Comparison of ENCODE assay signal across 9 cellular contexts in the genomic region with DNA sequence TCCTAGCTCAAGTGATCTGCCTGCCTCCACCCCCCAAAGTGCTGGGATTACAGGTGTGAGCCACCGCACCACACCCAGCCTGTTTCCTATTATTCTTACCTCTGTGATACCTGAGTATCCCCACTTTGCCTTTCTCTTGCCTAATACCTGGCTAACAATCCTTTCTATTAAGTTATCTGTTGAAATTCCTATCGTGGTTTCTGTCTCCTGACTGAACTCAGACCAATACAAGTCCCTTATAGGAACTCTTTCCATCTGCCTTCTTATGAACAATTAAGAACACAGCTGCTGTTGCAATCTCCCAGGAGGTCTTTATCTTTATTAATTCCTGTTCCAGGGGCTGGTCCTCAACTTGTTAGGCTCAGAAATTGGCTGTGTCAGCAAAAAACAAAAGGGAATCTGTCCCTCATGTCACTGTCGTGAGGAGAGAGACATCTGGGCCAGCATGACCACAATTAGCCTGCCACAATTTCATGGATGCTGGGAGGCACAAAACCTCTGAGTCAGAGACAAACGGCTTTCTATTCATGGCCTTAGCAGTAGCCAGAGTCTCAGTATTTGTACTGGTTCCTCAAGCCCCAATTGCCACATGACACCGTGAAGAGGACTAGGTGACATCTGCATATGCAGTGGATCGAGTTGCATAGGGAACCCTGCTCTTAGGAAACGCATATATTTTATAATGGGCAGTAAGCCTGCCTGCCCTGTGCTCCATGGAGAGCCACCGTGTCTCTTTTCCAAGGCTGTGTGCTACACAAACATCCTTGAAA. TPM values are rescaled to one million over a fixed set of nuclear protein-coding genes. Genes with fewer than 3 reads are reported as not detected.
DNase-seq lines count a peak whose midpoint lies in the region; ATAC-seq and TF ChIP-seq lines count a peak whose summit lies in the region.
"Had no signal": no experiment of that assay in that cellular context is flagged by ENCODE, and none has a peak within 500 bp of the region (broad histone marks: within the 10 kb centered on the region; RNA-seq: fewer than 3 reads in every experiment).

No MANE protein-coding gene starts in this region.

- TF ChIP-seq CTCF in HFFc6 (IDR thresholded peaks at IDR 0.05) (no peak), endodermal cell (conservative IDR thresholded peaks at IDR 0.05) (no peak), psoas muscle (IDR thresholded peaks at IDR 0.05) (no peak), Calu3 (IDR thresholded peaks at IDR 0.05; ENCODE audit: unreplicated experiment) (no peak)

- H3K4me1 Mint-ChIP-seq in HFFc6 (ENCODE audit: low read depth): peaks cover 67% of the 10 kb centered on the region
- peaks cover 28% of the 10 kb centered on the region for H3K4me1 Mint-ChIP-seq in endodermal cell
- H3K4me1 Mint-ChIP-seq in Calu3 (ENCODE audit: low read depth, unreplicated experiment): no peaks in the 10 kb centered on the region
- H3K4me1 Mint-ChIP-seq: central memory CD8-positive, alpha-beta T cell had no signal

- CTCF ChIA-PET in Calu3 (lab: Charles Lee): no interaction called here

- H3K9me3 Mint-ChIP-seq in HFFc6: no peaks in the 10 kb centered on the region
- no peaks in the 10 kb centered on the region for H3K9me3 Mint-ChIP-seq in endodermal cell
- H3K9me3 Mint-ChIP-seq in Calu3 (ENCODE audit: low read depth, unreplicated experiment): no peaks in the 10 kb centered on the region
- H3K9me3 Mint-ChIP-seq: central memory CD8-positive, alpha-beta T cell had no signal

- H3K27ac ChIP-seq in endodermal cell (ENCODE audit: low read depth, low read length) (peak overlapping the region; percentile 81), psoas muscle (peak overlapping the region; percentile 75)

- H3K27me3 ChIP-seq in endodermal cell (ENCODE audit: control insufficient read depth, insufficient read depth, low read length, poor library complexity, severe bottlenecking) (peaks cover 3% of the 10 kb centered on the region), psoas muscle (ENCODE audit: insufficient read depth in 3 of 3, low read length in 2 of 3) (no peaks in the 10 kb centered on the region)

- DNase-seq in HFFc6 (peak; percentile 49), NOMO-1 treated with DMSO at 0.1 percent for 48 hours (lab: John Stamatoyannopoulos, UW; ENCODE audit: unreplicated experiment) (peak; percentile 20), endodermal cell (peak; percentile 51), psoas muscle (peak in 1 of 2 donors; percentile 56), Calu3 (no peak), SK-N-DZ (ENCODE audit: low spot score) (no peak)

- H3K4me3 Mint-ChIP-seq in HFFc6 (no peak overlapping the region; the same call in 1 of the 2 replicates), endodermal cell (no peak overlapping the region), Calu3 (ENCODE audit: low read depth, unreplicated experiment) (no peak overlapping the region)
- H3K4me3 Mint-ChIP-seq: central memory CD8-positive, alpha-beta T cell had no signal

- H3K27me3 Mint-ChIP-seq in HFFc6 (ENCODE audit: insufficient read depth): no peaks in the 10 kb centered on the region
- no peaks in the 10 kb centered on the region for H3K27me3 Mint-ChIP-seq in endodermal cell (ENCODE audit: insufficient read depth)
- no peaks in the 10 kb centered on the region for H3K27me3 Mint-ChIP-seq in Calu3 (ENCODE audit: unreplicated experiment)

- WGBS in endodermal cell (ENCODE audit: insufficient coverage in 1 of 2, insufficient read length in 1 of 2), 2 experiments: 66 to 79% methylated on average over 7 to 8 of the region's 8 CpGs
- WGBS in psoas muscle, 3 donors: 32 to 51% (median 35%) methylated on average over 8 of the region's 8 CpGs

- peak; percentile 85 to 93 (median 93) for ATAC-seq in psoas muscle
- no peak for ATAC-seq in HG02678 (IDR thresholded peaks at IDR 0.05; ENCODE audit: unreplicated experiment)
- no peak for ATAC-seq in HG03432 (IDR thresholded peaks at IDR 0.05; ENCODE audit: unreplicated experiment)

- H3K36me3 Mint-ChIP-seq in HFFc6 (ENCODE audit: low read depth) (no peaks in the 10 kb centered on the region), endodermal cell (ENCODE audit: low read depth) (no peaks in the 10 kb centered on the region), Calu3 (ENCODE audit: insufficient read depth, unreplicated experiment) (no peaks in the 10 kb centered on the region)

- H3K9ac ChIP-seq in endodermal cell (ENCODE audit: extremely low read depth, low read length, poor library complexity, severe bottlenecking): no peak overlapping the region

- no peaks in the 10 kb centered on the region for H3K4me1 ChIP-seq in endodermal cell (ENCODE audit: control insufficient read depth, insufficient read depth, low read length)
- H3K4me1 ChIP-seq in psoas muscle: peaks cover 37% of the 10 kb centered on the region

- no TSS peak for BruUV-seq in Calu3 (replicated peaks; lab: Mats Ljungman, UMichigan)

- H3K4me3 ChIP-seq in endodermal cell (ENCODE audit: low read length) (no peak overlapping the region), psoas muscle (no peak overlapping the region)

- no peaks in the 10 kb centered on the region for H3K36me3 ChIP-seq in endodermal cell (ENCODE audit: control insufficient read depth, insufficient read depth, low read length)
- no peaks in the 10 kb centered on the region for H3K36me3 ChIP-seq in psoas muscle (ENCODE audit: insufficient read depth in 1 of 2, low read depth in 1 of 2)

- no peaks in the 10 kb centered on the region for H3K9me3 ChIP-seq in endodermal cell (ENCODE audit: control insufficient read depth, low read length)
- H3K9me3 ChIP-seq in psoas muscle: no peaks in the 10 kb centered on the region

- peak overlapping the region; percentile 95 for H3K27ac Mint-ChIP-seq in HFFc6
- H3K27ac Mint-ChIP-seq in endodermal cell: no peak overlapping the region
- no peak overlapping the region for H3K27ac Mint-ChIP-seq in Calu3 (ENCODE audit: unreplicated experiment)

- intact Hi-C loops in psoas muscle (cut with DNase I) (loop anchor here in 1 of 2 donors (5.0 kb wide), 1 partner anchor 36 kb away; no protein-coding TSS in a partner anchor), Calu3 (cut with micrococcal nuclease; ENCODE audit: unreplicated experiment) (no loop called here)

RNA-seq across cellular contexts. Expression of a gene that starts 58.2 kb away (rescaled TPM):
- total RNA-seq in HFFc6 (2021; fragmentation: NEBNext Ultra II Directional; extraction: Animal tissue kit (Norgen Biotek cat#: 25700)): 1 to 10 TPM; 5.7 to 8.4 (median 7.3) TPM
- total RNA-seq in endodermal cell (10 to 100 TPM; 11.0 to 13.9 TPM), psoas muscle (1 to 10 TPM; 4.7 to 7.5 (median 6.2) TPM), Calu3 (2022) (6.6 TPM in 2 replicates)
- polyA plus RNA-seq in endodermal cell (2013, experiment 1 of 2): 11.6 TPM
- 10.0 TPM for polyA plus RNA-seq in endodermal cell (2013, experiment 2 of 2)
- polyA plus RNA-seq in psoas muscle: 1 to 10 TPM; 3.4 to 6.6 (median 5.1) TPM
- polyA plus RNA-seq in SK-N-DZ (2014; cell fraction: cytosol; rRNA removed): 8.3 and 8.8 TPM in 2 replicates
- polyA plus RNA-seq in SK-N-DZ (2014; cell fraction: nucleus; rRNA removed): 4.3 and 5.7 TPM in 2 replicates

RNA-seq across cellular contexts. Expression of a gene that starts 58.2 kb away (rescaled TPM):
- 10 to 100 TPM; 22.1 to 25.8 (median 23.5) TPM for total RNA-seq in HFFc6 (2021; fragmentation: NEBNext Ultra II Directional; extraction: Animal tissue kit (Norgen Biotek cat#: 25700))
- 10 to 100 TPM; 25.8 to 36.4 TPM for total RNA-seq in endodermal cell
- polyA plus RNA-seq in endodermal cell (2013, experiment 1 of 2): 28.6 TPM
- polyA plus RNA-seq in endodermal cell (2013, experiment 2 of 2): 29.2 TPM
- 10 to 100 TPM; 12.0 to 16.2 (median 13.1) TPM for total RNA-seq in psoas muscle
- 1 to 10 TPM; 5.4 to 8.4 (median 5.5) TPM for polyA plus RNA-seq in psoas muscle
- 21.7 and 23.1 TPM in 2 replicates for total RNA-seq in Calu3 (2022)
- 36.0 and 48.6 TPM in 2 replicates for polyA plus RNA-seq in SK-N-DZ (2014; cell fraction: cytosol; rRNA removed)
- 51.3 and 60.7 TPM in 2 replicates for polyA plus RNA-seq in SK-N-DZ (2014; cell fraction: nucleus; rRNA removed)

Comparison
In these comparisons a context has a peak if more than half of its experiments do, and no peak if none do; other contexts are left out.
1. DNase-seq: peak in HFFc6 (single experiment), NOMO-1 treated with DMSO at 0.1 percent for 48 hours (single experiment) and endodermal cell (single experiment); none in Calu3 (single experiment) and SK-N-DZ (single experiment).
2. ATAC-seq: peak in psoas muscle (4 of 4); none in HG02678 (single experiment) and HG03432 (single experiment).